ENCODE assay signal across 12 cellular contexts in the genomic region with DNA sequence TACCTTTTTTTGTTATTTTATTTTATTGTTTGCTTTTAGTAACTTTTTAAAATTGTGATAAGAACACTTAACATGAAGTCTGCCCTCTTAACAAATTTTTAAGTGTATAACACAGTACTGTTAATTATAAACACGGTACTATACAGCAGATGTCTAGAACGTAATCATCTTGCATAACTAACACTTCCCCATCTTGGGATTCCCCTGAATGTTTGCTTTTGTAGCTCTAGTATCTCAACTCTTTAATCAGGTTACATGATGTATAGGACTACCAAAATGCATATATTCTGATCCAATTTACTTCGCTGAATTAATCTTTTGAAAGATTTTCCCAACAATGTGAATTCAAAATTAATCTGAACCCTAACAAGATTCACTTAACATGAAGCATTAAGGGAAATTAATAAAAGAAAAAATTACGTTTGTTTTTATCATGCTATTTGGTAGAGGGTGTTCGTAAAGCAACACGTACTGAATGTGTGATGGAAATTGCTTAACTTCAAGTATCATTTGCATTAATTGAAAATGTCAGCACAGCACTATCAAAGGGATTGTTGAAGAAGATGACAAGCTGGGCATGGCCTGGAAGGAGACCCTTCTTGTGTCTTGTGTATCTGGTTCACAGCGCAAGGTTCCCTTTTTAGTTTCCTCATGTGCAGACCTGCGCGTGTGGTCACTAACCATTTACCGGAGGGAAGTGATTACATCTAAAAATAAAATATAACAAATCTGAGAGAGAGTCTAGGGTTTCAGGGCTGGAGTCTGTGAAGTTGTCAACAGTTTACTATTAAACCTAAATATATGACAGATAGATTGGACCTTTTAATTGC. TPM values are rescaled to one million over a fixed set of nuclear protein-coding genes. Genes with fewer than 3 reads are reported as not detected.
DNase-seq lines count a peak whose midpoint lies in the region; ATAC-seq lines count a peak whose summit lies in the region.
"Had no signal": no experiment of that assay in that cellular context is flagged by ENCODE, and none has a peak within 500 bp of the region (broad histone marks: within the 10 kb centered on the region; RNA-seq: fewer than 3 reads in every experiment).

No MANE protein-coding gene starts in this region.

- peaks cover 11% of the 10 kb centered on the region for H3K4me1 ChIP-seq in HAP-1
- H3K4me1 ChIP-seq: A549 had no signal

- peaks cover 13% of the 10 kb centered on the region for H3K4me1 Mint-ChIP-seq in stimulated activated naive CD8-positive, alpha-beta T cell treated with anti-CD3 and anti-CD28 coated beads, Interleukin-15, Interleukin-2, amounts not matched to agents 100 ng/mL and 50 ng/mL, for 24 hours (ENCODE audit: low read depth)

- H3K4me3 Mint-ChIP-seq in stimulated activated naive CD8-positive, alpha-beta T cell treated with anti-CD3 and anti-CD28 coated beads, Interleukin-15, Interleukin-2, amounts not matched to agents 100 ng/mL and 50 ng/mL, for 24 hours: peak overlapping the region; percentile 14

- peaks cover 19% of the 10 kb centered on the region for H3K27me3 Mint-ChIP-seq in stimulated activated naive CD8-positive, alpha-beta T cell treated with anti-CD3 and anti-CD28 coated beads, Interleukin-15, Interleukin-2, amounts not matched to agents 100 ng/mL and 50 ng/mL, for 24 hours

- peaks cover 3% of the 10 kb centered on the region for H3K36me3 Mint-ChIP-seq in stimulated activated naive CD8-positive, alpha-beta T cell treated with anti-CD3 and anti-CD28 coated beads, Interleukin-15, Interleukin-2, amounts not matched to agents 100 ng/mL and 50 ng/mL, for 24 hours (ENCODE audit: low read depth)

- DNase-seq in activated CD4-positive, CD25-positive, alpha-beta regulatory T cell treated with anti-CD3 and anti-CD28 coated beads, Interleukin-2, amount 50 U/mL, for 72 hours: no peak
- DNase-seq in ureter (ENCODE audit: low spot score): no peak
- no peak for DNase-seq in sciatic nerve (ENCODE audit: low spot score)
- DNase-seq in HAP-1 (ENCODE audit: low spot score in 2 of 2): no peak
- DNase-seq: activated effector memory CD4-positive, alpha-beta T cell treated with anti-CD3 and anti-CD28 coated beads, Interleukin-2, amount 50 U/mL, for 16 hours; NCI-H1417 treated with DMSO at 0.1 percent for 48 hours had no signal

- in situ Hi-C loops in HAP-1 (cut with MboI; ENCODE audit: low sequenced_read_pairs): no loop called here

- H3K9me3 ChIP-seq in HAP-1: no peaks in the 10 kb centered on the region
- H3K9me3 ChIP-seq: A549 had no signal

- intact Hi-C loops in sciatic nerve (cut with DNase I): no loop called here

- H3K27ac Mint-ChIP-seq in stimulated activated naive CD8-positive, alpha-beta T cell treated with anti-CD3 and anti-CD28 coated beads, Interleukin-15, Interleukin-2, amounts not matched to agents 100 ng/mL and 50 ng/mL, for 24 hours: peak overlapping the region; percentile 6

- no peaks in the 10 kb centered on the region for H3K36me3 ChIP-seq in HAP-1 (replicated peaks)

- peak; percentile 48 to 53 for ATAC-seq in activated CD4-positive, CD25-positive, alpha-beta regulatory T cell treated with anti-CD3 and anti-CD28 coated beads, Interleukin-2, amount 50 U/mL, for 24 hours
- ATAC-seq in HG02678 (IDR thresholded peaks at IDR 0.05; ENCODE audit: unreplicated experiment): peak; percentile 82
- ATAC-seq in HG03571 (IDR thresholded peaks at IDR 0.05; ENCODE audit: unreplicated experiment): peak; percentile 90
- no peak for ATAC-seq in sciatic nerve
- ATAC-seq: A549 had no signal

- H3K4me3 ChIP-seq in HAP-1: no peak overlapping the region
- H3K4me3 ChIP-seq: A549 had no signal

- no peaks in the 10 kb centered on the region for H3K27me3 ChIP-seq in HAP-1 (ENCODE audit: low read depth)

- no peaks in the 10 kb centered on the region for H3K9me3 Mint-ChIP-seq in stimulated activated naive CD8-positive, alpha-beta T cell treated with anti-CD3 and anti-CD28 coated beads, Interleukin-15, Interleukin-2, amounts not matched to agents 100 ng/mL and 50 ng/mL, for 24 hours

RNA-seq across cellular contexts. Expression of gene COL19A1, which starts 15.2 kb away (rescaled TPM):
- total RNA-seq in ureter: 1.7 TPM
- total RNA-seq in sciatic nerve: 0.98 TPM
- total RNA-seq: osteocyte had no signal
